8 cellular contexts compared by ENCODE assay signal in genomic region chr4:111641813-111642579, GRCh38.
DNase-seq lines count a peak whose midpoint lies in the region; ATAC-seq and TF ChIP-seq lines count a peak whose summit lies in the region.

No MANE protein-coding gene starts in this region.

- DNase-seq in ELF-1 (ENCODE audit: low read depth, low spot score) (peak; percentile 72), NCI-H446 (lab: John Stamatoyannopoulos, UW) (peak; percentile 48 to 76), glutamatergic neuron (peak; percentile 50), progenitor cell of endocrine pancreas (ENCODE audit: low spot score, unreplicated experiment) (peak; percentile 43), T-helper 17 cell (no peak)
- DNase-seq in activated CD4-positive, alpha-beta memory T cell treated with anti-CD3 and anti-CD28 coated beads, Interleukin-2, amount 10 ng/mL, durations not matched to agents 7 days and 5 days = peak; percentile 20

- peak; percentile 75 for TF ChIP-seq CTCF in glutamatergic neuron (IDR thresholded peaks at IDR 0.05; ENCODE audit: partially characterized antibody, unreplicated experiment)
- TF ChIP-seq CTCF in progenitor cell of endocrine pancreas (IDR thresholded peaks at IDR 0.05; ENCODE audit: unreplicated experiment) = peak; percentile 93

- no peak overlapping the region for H3K27ac Mint-ChIP-seq in activated CD4-positive, alpha-beta memory T cell treated with anti-CD3 and anti-CD28 coated beads, Interleukin-2, amount 10 ng/mL, durations not matched to agents 7 days and 5 days
- H3K27ac Mint-ChIP-seq in glutamatergic neuron (ENCODE audit: unreplicated experiment) = no peak overlapping the region
- no peak overlapping the region for H3K27ac Mint-ChIP-seq in progenitor cell of endocrine pancreas
- no peak overlapping the region for H3K27ac Mint-ChIP-seq in T-helper 17 cell

- ATAC-seq in GM19452 (IDR thresholded peaks at IDR 0.05; ENCODE audit: unreplicated experiment) (peak; percentile 92), HG03378 (IDR thresholded peaks at IDR 0.05; ENCODE audit: unreplicated experiment) (peak; percentile 96), T-helper 17 cell (no peak)

- H3K4me1 Mint-ChIP-seq in activated CD4-positive, alpha-beta memory T cell treated with anti-CD3 and anti-CD28 coated beads, Interleukin-2, amount 10 ng/mL, durations not matched to agents 7 days and 5 days = no peaks in the 10 kb centered on the region
- H3K4me1 Mint-ChIP-seq in glutamatergic neuron (ENCODE audit: low read depth, unreplicated experiment) (peaks cover 2% of the 10 kb centered on the region), progenitor cell of endocrine pancreas (ENCODE audit: low read depth) (peaks cover 14% of the 10 kb centered on the region), T-helper 17 cell (no peaks in the 10 kb centered on the region)

- POLR2A ChIA-PET in activated CD4-positive, alpha-beta memory T cell treated with anti-CD3 and anti-CD28 coated beads, Interleukin-2, amount 10 ng/mL, durations not matched to agents 7 days and 5 days (lab: Charles Lee) = no interaction called here

- no peaks in the 10 kb centered on the region for H3K9me3 Mint-ChIP-seq in activated CD4-positive, alpha-beta memory T cell treated with anti-CD3 and anti-CD28 coated beads, Interleukin-2, amount 10 ng/mL, durations not matched to agents 7 days and 5 days
- H3K9me3 Mint-ChIP-seq in glutamatergic neuron (ENCODE audit: unreplicated experiment) (no peaks in the 10 kb centered on the region), progenitor cell of endocrine pancreas (ENCODE audit: low read depth) (no peaks in the 10 kb centered on the region)

- CTCF ChIA-PET in activated CD4-positive, alpha-beta memory T cell treated with anti-CD3 and anti-CD28 coated beads, Interleukin-2, amount 10 ng/mL, durations not matched to agents 7 days and 5 days (lab: Charles Lee) = interaction anchor here (0.7 to 0.9 kb wide), 3 partner anchors 9 to 390 kb away, joined by 3 to 4 read pairs (median 3); no protein-coding TSS in a partner anchor

- H3K4me3 Mint-ChIP-seq in activated CD4-positive, alpha-beta memory T cell treated with anti-CD3 and anti-CD28 coated beads, Interleukin-2, amount 10 ng/mL, durations not matched to agents 7 days and 5 days = no peak overlapping the region
- H3K4me3 Mint-ChIP-seq in glutamatergic neuron (ENCODE audit: unreplicated experiment) = no peak overlapping the region
- H3K4me3 Mint-ChIP-seq in progenitor cell of endocrine pancreas (ENCODE audit: low read depth) = no peak overlapping the region
- no peak overlapping the region for H3K4me3 Mint-ChIP-seq in T-helper 17 cell

- H3K36me3 Mint-ChIP-seq in activated CD4-positive, alpha-beta memory T cell treated with anti-CD3 and anti-CD28 coated beads, Interleukin-2, amount 10 ng/mL, durations not matched to agents 7 days and 5 days (ENCODE audit: low read depth) = no peaks in the 10 kb centered on the region
- H3K36me3 Mint-ChIP-seq in glutamatergic neuron (ENCODE audit: unreplicated experiment) (no peaks in the 10 kb centered on the region), progenitor cell of endocrine pancreas (ENCODE audit: insufficient read depth) (no peaks in the 10 kb centered on the region), T-helper 17 cell (ENCODE audit: low read depth) (no peaks in the 10 kb centered on the region)

- peaks cover 2% of the 10 kb centered on the region for H3K27me3 Mint-ChIP-seq in activated CD4-positive, alpha-beta memory T cell treated with anti-CD3 and anti-CD28 coated beads, Interleukin-2, amount 10 ng/mL, durations not matched to agents 7 days and 5 days
- H3K27me3 Mint-ChIP-seq in glutamatergic neuron (ENCODE audit: unreplicated experiment) (no peaks in the 10 kb centered on the region), progenitor cell of endocrine pancreas (no peaks in the 10 kb centered on the region), T-helper 17 cell (no peaks in the 10 kb centered on the region)

- no peaks in the 10 kb centered on the region for H3K9me3 ChIP-seq in T-helper 17 cell (ENCODE audit: control insufficient read depth, low read length, poor library complexity, severe bottlenecking)

Comparison
In these comparisons a context has a peak if more than half of its experiments do, and no peak if none do; other contexts are left out.
1. DNase-seq: peak in ELF-1 (single experiment), NCI-H446 (2 of 2), activated CD4-positive, alpha-beta memory T cell treated with anti-CD3 and anti-CD28 coated beads, Interleukin-2, amount 10 ng/mL, durations not matched to agents 7 days and 5 days (single experiment), glutamatergic neuron (single experiment) and progenitor cell of endocrine pancreas (single experiment); none in T-helper 17 cell (0 of 3).